ENCODE assay signal across 1 cellular context in genomic region chr1:15848929-15849774, GRCh38.
TF ChIP-seq lines count a peak whose summit lies in the region.

No MANE protein-coding gene starts in this region.

TF ChIP-seq in HepG2, 621 proteins besides CTCF, POLR2A, EP300 and RAD21 (continued from another document and continues in another):
- no peak for TF ChIP-seq BCL3 (CRISPR knock-in tag; IDR thresholded peaks at IDR 0.05)
- 0 out of 2 replicates have a peak, but pooled peaks have one; percentile 23 for TF ChIP-seq JUND (CRISPR knock-in tag; IDR thresholded peaks at IDR 0.05)
- TF ChIP-seq ZNF343 (CRISPR knock-in tag; IDR thresholded peaks at IDR 0.05) = 0 out of 2 replicates have a peak, but pooled peaks have one; percentile 25
- TF ChIP-seq, protein P1, sequence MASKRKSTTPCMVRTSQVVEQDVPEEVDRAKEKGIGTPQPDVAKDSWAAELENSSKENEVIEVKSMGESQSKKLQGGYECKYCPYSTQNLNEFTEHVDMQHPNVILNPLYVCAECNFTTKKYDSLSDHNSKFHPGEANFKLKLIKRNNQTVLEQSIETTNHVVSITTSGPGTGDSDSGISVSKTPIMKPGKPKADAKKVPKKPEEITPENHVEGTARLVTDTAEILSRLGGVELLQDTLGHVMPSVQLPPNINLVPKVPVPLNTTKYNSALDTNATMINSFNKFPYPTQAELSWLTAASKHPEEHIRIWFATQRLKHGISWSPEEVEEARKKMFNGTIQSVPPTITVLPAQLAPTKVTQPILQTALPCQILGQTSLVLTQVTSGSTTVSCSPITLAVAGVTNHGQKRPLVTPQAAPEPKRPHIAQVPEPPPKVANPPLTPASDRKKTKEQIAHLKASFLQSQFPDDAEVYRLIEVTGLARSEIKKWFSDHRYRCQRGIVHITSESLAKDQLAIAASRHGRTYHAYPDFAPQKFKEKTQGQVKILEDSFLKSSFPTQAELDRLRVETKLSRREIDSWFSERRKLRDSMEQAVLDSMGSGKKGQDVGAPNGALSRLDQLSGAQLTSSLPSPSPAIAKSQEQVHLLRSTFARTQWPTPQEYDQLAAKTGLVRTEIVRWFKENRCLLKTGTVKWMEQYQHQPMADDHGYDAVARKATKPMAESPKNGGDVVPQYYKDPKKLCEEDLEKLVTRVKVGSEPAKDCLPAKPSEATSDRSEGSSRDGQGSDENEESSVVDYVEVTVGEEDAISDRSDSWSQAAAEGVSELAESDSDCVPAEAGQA (IDR thresholded peaks at IDR 0.05; ENCODE audit: low read depth) = no peak
- TF ChIP-seq, protein P1 (CRISPR knock-in tag; IDR thresholded peaks at IDR 0.05; ENCODE audit: borderline replicate concordance) = no peak
- TF ChIP-seq IKZF4 (CRISPR knock-in tag; IDR thresholded peaks at IDR 0.05; ENCODE audit: borderline replicate concordance, low read depth, not compliant biosample characterization) = no peak
- no peak for TF ChIP-seq IRX3 (CRISPR knock-in tag; IDR thresholded peaks at IDR 0.05; ENCODE audit: borderline replicate concordance, low read depth)
- peak in 1 of 2 experiments; percentile 13; a peak in 1 of 4 replicates for TF ChIP-seq KLF16 (CRISPR knock-in tag; IDR thresholded peaks at IDR 0.05)
- no peak for TF ChIP-seq ZNF407 (CRISPR knock-in tag; IDR thresholded peaks at IDR 0.05; ENCODE audit: not compliant biosample characterization)
- 0 out of 2 replicates have a peak, but pooled peaks have one; percentile 43 for TF ChIP-seq E2F1 (CRISPR knock-in tag; IDR thresholded peaks at IDR 0.05)
- no peak for TF ChIP-seq ZNF619 (CRISPR knock-in tag; IDR thresholded peaks at IDR 0.05)
- TF ChIP-seq POLR2AphosphoS5 (IDR thresholded peaks at IDR 0.05; ENCODE audit: low read depth, low read length) = peak; percentile 60
- 0 out of 2 replicates have a peak, but pooled peaks have one; percentile 53 for TF ChIP-seq REL (CRISPR knock-in tag; conservative IDR thresholded peaks at IDR 0.05)
- TF ChIP-seq KMT2A (CRISPR knock-in tag; IDR thresholded peaks at IDR 0.05) = peak; percentile 79; the same call in 1 of the 2 replicates
- peak; percentile 75; the same call in 1 of the 2 replicates for TF ChIP-seq ZNF292 (CRISPR knock-in tag; IDR thresholded peaks at IDR 0.05; ENCODE audit: borderline replicate concordance, low read depth)
- no peak for TF ChIP-seq ZFP41 (CRISPR knock-in tag; IDR thresholded peaks at IDR 0.05; ENCODE audit: borderline replicate concordance)
- TF ChIP-seq ZBTB46 (CRISPR knock-in tag; IDR thresholded peaks at IDR 0.05; ENCODE audit: borderline replicate concordance) = no peak; the same call in 1 of the 2 replicates
- no peak for TF ChIP-seq ZNF460 (CRISPR knock-in tag; IDR thresholded peaks at IDR 0.05; ENCODE audit: borderline replicate concordance)
- no peak for TF ChIP-seq BRD4 (CRISPR knock-in tag; IDR thresholded peaks at IDR 0.05)
- TF ChIP-seq ETV6 (CRISPR knock-in tag; conservative IDR thresholded peaks at IDR 0.05) = no peak
- TF ChIP-seq ATM (IDR thresholded peaks at IDR 0.05; ENCODE audit: borderline replicate concordance) = no peak
- TF ChIP-seq, protein P2, sequence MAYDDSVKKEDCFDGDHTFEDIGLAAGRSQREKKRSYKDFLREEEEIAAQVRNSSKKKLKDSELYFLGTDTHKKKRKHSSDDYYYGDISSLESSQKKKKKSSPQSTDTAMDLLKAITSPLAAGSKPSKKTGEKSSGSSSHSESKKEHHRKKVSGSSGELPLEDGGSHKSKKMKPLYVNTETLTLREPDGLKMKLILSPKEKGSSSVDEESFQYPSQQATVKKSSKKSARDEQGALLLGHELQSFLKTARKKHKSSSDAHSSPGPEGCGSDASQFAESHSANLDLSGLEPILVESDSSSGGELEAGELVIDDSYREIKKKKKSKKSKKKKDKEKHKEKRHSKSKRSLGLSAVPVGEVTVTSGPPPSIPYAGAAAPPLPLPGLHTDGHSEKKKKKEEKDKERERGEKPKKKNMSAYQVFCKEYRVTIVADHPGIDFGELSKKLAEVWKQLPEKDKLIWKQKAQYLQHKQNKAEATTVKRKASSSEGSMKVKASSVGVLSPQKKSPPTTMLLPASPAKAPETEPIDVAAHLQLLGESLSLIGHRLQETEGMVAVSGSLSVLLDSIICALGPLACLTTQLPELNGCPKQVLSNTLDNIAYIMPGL (CRISPR knock-in tag; IDR thresholded peaks at IDR 0.05; ENCODE audit: borderline replicate concordance in 1 of 2, low read depth in 1 of 2) = peak; percentile 40 to 41; a peak in 1 of 4 replicates
- 0 out of 2 replicates have a peak, but pooled peaks have one; percentile 12 for TF ChIP-seq ZNF263 (CRISPR knock-in tag; IDR thresholded peaks at IDR 0.05)
- TF ChIP-seq HDAC2 (CRISPR knock-in tag; IDR thresholded peaks at IDR 0.05) = 0 out of 2 replicates have a peak, but pooled peaks have one; percentile 27
- TF ChIP-seq CSRNP1 (CRISPR knock-in tag; IDR thresholded peaks at IDR 0.05) = no peak
- TF ChIP-seq, protein P3, sequence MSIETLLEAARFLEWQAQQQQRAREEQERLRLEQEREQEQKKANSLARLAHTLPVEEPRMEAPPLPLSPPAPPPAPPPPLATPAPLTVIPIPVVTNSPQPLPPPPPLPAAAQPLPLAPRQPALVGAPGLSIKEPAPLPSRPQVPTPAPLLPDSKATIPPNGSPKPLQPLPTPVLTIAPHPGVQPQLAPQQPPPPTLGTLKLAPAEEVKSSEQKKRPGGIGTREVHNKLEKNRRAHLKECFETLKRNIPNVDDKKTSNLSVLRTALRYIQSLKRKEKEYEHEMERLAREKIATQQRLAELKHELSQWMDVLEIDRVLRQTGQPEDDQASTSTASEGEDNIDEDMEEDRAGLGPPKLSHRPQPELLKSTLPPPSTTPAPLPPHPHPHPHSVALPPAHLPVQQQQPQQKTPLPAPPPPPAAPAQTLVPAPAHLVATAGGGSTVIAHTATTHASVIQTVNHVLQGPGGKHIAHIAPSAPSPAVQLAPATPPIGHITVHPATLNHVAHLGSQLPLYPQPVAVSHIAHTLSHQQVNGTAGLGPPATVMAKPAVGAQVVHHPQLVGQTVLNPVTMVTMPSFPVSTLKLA (IDR thresholded peaks at IDR 0.05) = peak; percentile 37
- no peak for TF ChIP-seq ZFP62 (CRISPR knock-in tag; IDR thresholded peaks at IDR 0.05)
- TF ChIP-seq ZNF17 (CRISPR knock-in tag; IDR thresholded peaks at IDR 0.05) = no peak
- TF ChIP-seq ERF (CRISPR knock-in tag; IDR thresholded peaks at IDR 0.05) = no peak; the same call in 1 of the 2 replicates
